7 cellular contexts compared by ENCODE assay signal in the genomic region with DNA sequence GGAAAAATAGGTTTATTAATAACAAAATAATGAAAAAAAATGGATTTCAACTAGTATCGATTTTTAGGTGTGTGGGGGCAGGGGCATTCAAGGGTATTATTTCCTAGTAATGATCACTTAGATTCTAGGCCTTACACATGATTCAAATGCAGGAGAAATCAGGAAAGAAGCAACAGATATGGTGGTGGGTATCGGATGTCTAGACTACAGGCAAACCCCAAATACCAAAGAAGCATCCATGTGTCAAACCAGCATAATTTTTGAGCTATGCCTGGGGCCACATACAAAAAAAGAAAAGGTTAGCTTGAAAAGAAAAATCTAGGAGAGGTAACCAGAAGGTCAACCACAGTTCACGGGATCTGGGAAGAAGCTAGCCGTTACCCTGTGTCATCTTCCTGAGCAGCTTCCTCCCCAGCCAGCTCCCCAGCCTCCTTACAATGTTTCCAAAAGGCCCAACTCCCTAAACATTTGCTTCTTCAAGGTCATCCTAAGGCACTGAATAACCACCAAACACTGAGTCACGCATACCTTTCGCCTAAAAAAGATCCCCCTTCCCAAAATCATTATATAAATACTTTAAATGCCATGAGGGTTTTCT. TPM values are rescaled to one million over a fixed set of nuclear protein-coding genes. Genes with fewer than 3 reads are reported as not detected.
A peak's percentile ranks its signal among the peaks of the same experiment; 100 is the strongest.
DNase-seq lines count a peak whose midpoint lies in the region; ATAC-seq, FAIRE-seq and TF ChIP-seq lines count a peak whose summit lies in the region.

No MANE protein-coding gene starts in this region.

- peak overlapping the region; percentile 67 for H3K56ac ChIP-seq in H1 (replicated peaks; ENCODE audit: insufficient read length, low read depth, low read length)

- H4K91ac ChIP-seq in H1 (replicated peaks; ENCODE audit: insufficient read length, low read length): no peak overlapping the region
- H4K91ac ChIP-seq in trophoblast cell (ENCODE audit: low read depth, low read length): no peak overlapping the region

- H2BK20ac ChIP-seq in H1 (ENCODE audit: low read length): no peak overlapping the region

- H3K4me2 ChIP-seq in OCI-LY7 (ENCODE audit: low read length) (peak overlapping the region; percentile 87), H1 (ENCODE audit: insufficient read depth in 1 of 2, low read depth in 2 of 2, low read length in 2 of 2) (peak overlapping the region; percentile 85 to 91), trophoblast cell (ENCODE audit: low read length) (peak overlapping the region; percentile 85)

- H3K79me1 ChIP-seq in H1 (ENCODE audit: low read depth, low read length) (no peaks in the 10 kb centered on the region), trophoblast cell (ENCODE audit: low read length) (peaks cover 30% of the 10 kb centered on the region)

- H4K8ac ChIP-seq in H1 (ENCODE audit: extremely low read depth, insufficient read depth, low read length) (no peak overlapping the region), trophoblast cell (ENCODE audit: low read depth, low read length) (no peak overlapping the region)

- H3K27ac ChIP-seq in OCI-LY7 (ENCODE audit: low read depth, low read length, poor library complexity, severe bottlenecking) (no peak overlapping the region), H1 (ENCODE audit: low read depth, low read length) (no peak overlapping the region), trophoblast cell (ENCODE audit: low read depth, low read length) (peak overlapping the region; percentile 6)

- no peaks in the 10 kb centered on the region for H3K9me3 ChIP-seq in OCI-LY7 (ENCODE audit: low read length)
- H3K9me3 ChIP-seq in H1 (ENCODE audit: insufficient read depth in 2 of 2, low read depth in 1 of 2, low read length in 1 of 2): no peaks in the 10 kb centered on the region
- no peaks in the 10 kb centered on the region for H3K9me3 ChIP-seq in trophoblast cell (ENCODE audit: insufficient read depth, low read depth, low read length)

- H3K23ac ChIP-seq in H1 (ENCODE audit: insufficient read length) (no peak overlapping the region), trophoblast cell (ENCODE audit: low read length) (no peak overlapping the region)

- no peaks in the 10 kb centered on the region for H3K36me3 ChIP-seq in H7 (replicated peaks; ENCODE audit: control insufficient read depth, insufficient read depth, low read length)
- H3K36me3 ChIP-seq in OCI-LY7 (ENCODE audit: insufficient read depth, low read length): no peaks in the 10 kb centered on the region
- peaks cover 0 to 4% (median 0%) of the 10 kb centered on the region in 4 experiments; a peak in 2 of 8 replicates for H3K36me3 ChIP-seq in H1 (ENCODE audit: control insufficient read depth in 2 of 4, insufficient read depth in 4 of 4, low read length in 3 of 4)
- H3K36me3 ChIP-seq in trophoblast cell (ENCODE audit: control insufficient read depth in 1 of 2, insufficient read depth in 2 of 2, low read length in 2 of 2): no peaks in the 10 kb centered on the region

- no peak overlapping the region for H2BK12ac ChIP-seq in H1 (ENCODE audit: low read depth, low read length)
- no peak overlapping the region for H2BK12ac ChIP-seq in trophoblast cell (ENCODE audit: low read length)

- ATAC-seq in HG03571 (IDR thresholded peaks at IDR 0.05; ENCODE audit: unreplicated experiment) (no peak), HG03439 (IDR thresholded peaks at IDR 0.05; ENCODE audit: unreplicated experiment) (no peak)

- TF ChIP-seq RAD21 in H1 (IDR thresholded peaks at IDR 0.05 in 1 of 2, conservative IDR thresholded peaks at IDR 0.05 in 1 of 2; ENCODE audit: low read depth in 2 of 2, low read length in 2 of 2): no peak

- H3K9ac ChIP-seq in H1 (replicated peaks in 1 of 4; ENCODE audit: extremely low read depth in 1 of 4, low read depth in 3 of 4, low read length in 3 of 4) (peak overlapping the region; percentile 81 to 99 (median 98)), trophoblast cell (ENCODE audit: low read length) (no peak overlapping the region)

- peak; percentile 39 to 40; a peak in 2 of 3 replicates for TF ChIP-seq POLR2A in H1 (IDR thresholded peaks at IDR 0.05; ENCODE audit: control extremely low read depth in 1 of 2, low read depth in 2 of 2, low read length in 2 of 2)

- DNase-seq in H7 (peak; percentile 36), OCI-LY7 (ENCODE audit: low spot score) (no peak), H1 (ENCODE audit: low read depth in 1 of 2, low spot score in 2 of 2) (peak in 1 of 2 experiments; percentile 17), trophoblast cell (peak; percentile 33 to 55), NCI-H1105 (lab: John Stamatoyannopoulos, UW) (no peak)

- H3K4ac ChIP-seq in H1 (replicated peaks; ENCODE audit: insufficient read length, low read depth, low read length): peak overlapping the region; percentile 44
- peak overlapping the region; percentile 94 for H3K4ac ChIP-seq in trophoblast cell (ENCODE audit: low read depth, low read length)

- CTCF ChIA-PET in OCI-LY7 (lab: Charles Lee; ENCODE audit: unreplicated experiment) (interaction anchor here (1.7 kb wide), 1 partner anchor 51 kb away, joined by 4 read pairs; no protein-coding TSS in a partner anchor), H1 (lab: Charles Lee; ENCODE audit: partially characterized antibody) (interaction anchor here (0.6 to 0.8 kb wide), 2 partner anchors 33 to 148 kb away, joined by 3 read pairs; no protein-coding TSS in a partner anchor)

- POLR2A ChIA-PET in OCI-LY7 (lab: Charles Lee) (interaction anchor here (0.5 to 1.3 kb wide), 6 partner anchors 8 to 278 kb away, joined by 3 to 5 read pairs (median 4); a partner anchor contains a TSS), H1 (lab: Charles Lee; ENCODE audit: partially characterized antibody) (interaction anchor here (0.8 to 6.3 kb wide), 20 partner anchors 8 to 560 kb away, joined by 3 to 85 read pairs (median 5); a partner anchor contains a TSS)

- peaks cover 50% of the 10 kb centered on the region for H4K20me1 ChIP-seq in OCI-LY7 (ENCODE audit: insufficient read depth, low read length)
- H4K20me1 ChIP-seq in H1 (replicated peaks in 1 of 2; ENCODE audit: control insufficient read depth in 1 of 2, insufficient read depth in 2 of 2, low read length in 2 of 2): peaks cover 27 to 41% of the 10 kb centered on the region in 2 experiments

- TF ChIP-seq CTCF in OCI-LY7 (conservative IDR thresholded peaks at IDR 0.05; ENCODE audit: low read length) (no peak), H1 (IDR thresholded peaks at IDR 0.05; ENCODE audit: control extremely low read depth in 1 of 3, insufficient read depth in 1 of 3, low read depth in 1 of 3, low read length in 3 of 3) (no peak)

- intact Hi-C loops in OCI-LY7 (cut with micrococcal nuclease; ENCODE audit: unreplicated experiment): loop anchor here (5.0 to 10.0 kb wide), 4 partner anchors 265 to 952 kb away; a partner anchor contains a TSS

- H2BK120ac ChIP-seq in H1 (replicated peaks; ENCODE audit: low read depth, low read length) (no peak overlapping the region), trophoblast cell (ENCODE audit: insufficient read depth, low read length, poor library complexity) (no peak overlapping the region)

- 12% methylated on average over 6 of the region's 6 CpGs; no CpG with 5 or more reads in 1 of the 2 experiments for WGBS in H1 (ENCODE audit: extremely low coverage in 1 of 2, insufficient coverage in 1 of 2, insufficient read length in 1 of 2, insufficient replicate concordance in 2 of 2, low coverage in 1 of 2, low lambda C conversion rate in 2 of 2, missing lambda C conversion rate in 1 of 2), 2 experiments
- WGBS in trophoblast cell (ENCODE audit: extremely low coverage, insufficient coverage, insufficient read length): no CpG with 5 or more reads among the region's 6 CpGs

- H2AK5ac ChIP-seq in H1 (ENCODE audit: low read depth, low read length) (no peak overlapping the region), trophoblast cell (ENCODE audit: low read length) (no peak overlapping the region)

- no peak for TF ChIP-seq EP300 in H1 (IDR thresholded peaks at IDR 0.05; ENCODE audit: borderline replicate concordance in 1 of 2, low read depth in 2 of 2, low read length in 2 of 2)

- H3K4me3 ChIP-seq in H7 (ENCODE audit: insufficient read depth, low read depth, low read length): peak overlapping the region; percentile 98
- peak overlapping the region; percentile 86 for H3K4me3 ChIP-seq in OCI-LY7 (ENCODE audit: low read depth, low read length, poor library complexity, severe bottlenecking)
- H3K4me3 ChIP-seq in H1 (ENCODE audit: extremely low read depth in 1 of 4, insufficient read depth in 2 of 4, low read depth in 3 of 4, low read length in 4 of 4): peak overlapping the region; percentile 95 to 99 (median 99)
- H3K4me3 ChIP-seq in trophoblast cell (ENCODE audit: low read depth, low read length): no peak overlapping the region

- H3K14ac ChIP-seq in H1 (ENCODE audit: insufficient read length) (no peak overlapping the region), trophoblast cell (ENCODE audit: low read length) (peak overlapping the region; percentile 32)

- H4K5ac ChIP-seq in H1 (ENCODE audit: insufficient read length, low read depth, low read length): no peak overlapping the region

- no TSS peak for BruUV-seq in OCI-LY7 (replicated peaks; lab: Mats Ljungman, UMichigan)

- peak overlapping the region; percentile 75; the same call in 1 of the 2 replicates for H2BK5ac ChIP-seq in H1 (ENCODE audit: low read depth, low read length)
- H2BK5ac ChIP-seq in trophoblast cell (ENCODE audit: low read depth, low read length, poor library complexity): peak overlapping the region; percentile 39

- H4K12ac ChIP-seq in trophoblast cell (ENCODE audit: low read depth, low read length): no peak overlapping the region

- H3K4me1 ChIP-seq in OCI-LY7 (ENCODE audit: insufficient read depth, low read length, poor library complexity, severe bottlenecking) (peaks cover 59% of the 10 kb centered on the region), H1 (replicated peaks in 1 of 4; ENCODE audit: control insufficient read depth in 3 of 4, insufficient read depth in 4 of 4, low read length in 3 of 4) (peaks cover 6 to 24% (median 17%) of the 10 kb centered on the region in 4 experiments; a peak in 6 of 7 replicates), trophoblast cell (ENCODE audit: control insufficient read depth in 1 of 2, insufficient read depth in 2 of 2, low read length in 2 of 2) (no peaks in the 10 kb centered on the region)

- no peaks in the 10 kb centered on the region for H3K27me3 ChIP-seq in H7 (ENCODE audit: control insufficient read depth, insufficient read depth, low read length)
- H3K27me3 ChIP-seq in H1 (replicated peaks in 1 of 4; ENCODE audit: control insufficient read depth in 3 of 4, extremely low read depth in 1 of 4, insufficient read depth in 3 of 4, low read length in 3 of 4): no peaks in the 10 kb centered on the region
- no peaks in the 10 kb centered on the region for H3K27me3 ChIP-seq in trophoblast cell (ENCODE audit: insufficient read depth, low read length)

- peaks cover 2% of the 10 kb centered on the region; the same call in 1 of the 2 replicates for H3K23me2 ChIP-seq in H1 (ENCODE audit: low read depth, low read length)

- H3K18ac ChIP-seq in H1 (ENCODE audit: extremely low read depth, low read length): no peak overlapping the region
- no peak overlapping the region for H3K18ac ChIP-seq in trophoblast cell (ENCODE audit: low read length)

- no peak for FAIRE-seq in H1 (lab: Jason Lieb, UNC)

- H2AFZ ChIP-seq in OCI-LY7 (ENCODE audit: low read length): no peak overlapping the region
- H2AFZ ChIP-seq in H1 (ENCODE audit: low read length): no peak overlapping the region
- no peak overlapping the region for H2AFZ ChIP-seq in trophoblast cell (ENCODE audit: insufficient read depth, low read length, poor library complexity)

- H3K79me2 ChIP-seq in OCI-LY7 (ENCODE audit: insufficient read depth, low read depth, low read length): peaks cover 81% of the 10 kb centered on the region
- H3K79me2 ChIP-seq in H1 (ENCODE audit: control insufficient read depth in 1 of 2, insufficient read depth in 2 of 2, low read length in 2 of 2): peaks cover 75 to 91% of the 10 kb centered on the region in 2 experiments
- peaks cover 33% of the 10 kb centered on the region for H3K79me2 ChIP-seq in trophoblast cell (ENCODE audit: control insufficient read depth, insufficient read depth, low read length, poor library complexity)

- no peaks in the 10 kb centered on the region for H3K9me2 ChIP-seq in OCI-LY7 (ENCODE audit: insufficient read depth, low read length)

- no peak overlapping the region for H2BK15ac ChIP-seq in H1 (ENCODE audit: low read length)

RNA-seq across cellular contexts. Expression of a gene that starts 3.2 kb away (rescaled TPM):
- 265 and 349 TPM in 2 replicates for total RNA-seq in H7 (2014; rRNA removed; shearing (Covaris generic))
- 51.0 and 54.0 TPM in 2 replicates for total RNA-seq in OCI-LY7 (2014; rRNA removed; shearing (Covaris generic))
- 86.2 and 94.1 TPM in 2 replicates for total RNA-seq in OCI-LY7 (2022)
- 536 and 576 TPM in 2 replicates for total RNA-seq in H1 (2021; fragmentation: NEBNext Ultra II Directional; extraction: Animal tissue kit (Norgen Biotek cat#: 25700))
- polyA plus RNA-seq in H1 (2011; rRNA removed): 86.5 and 138 TPM in 2 replicates
- polyA plus RNA-seq in H1 (2011; cell fraction: cytosol; rRNA removed): 177 TPM
- 60.0 TPM for polyA plus RNA-seq in H1 (2011; cell fraction: nucleus; rRNA removed)
- 203 to 395 TPM (median 221 TPM) in 4 replicates for polyA plus RNA-seq in H1 (2012, experiment 1 of 2)
- polyA plus RNA-seq in H1 (2012, experiment 2 of 2): 62.3 TPM
- 326 TPM for polyA plus RNA-seq in H1 (2013, experiment 1 of 2)
- polyA plus RNA-seq in H1 (2013, experiment 2 of 2): 349 TPM
- polyA minus RNA-seq in H1 (2011; rRNA and poly(A)+ RNA removed): 140 and 200 TPM in 2 replicates
- 186 TPM for polyA minus RNA-seq in H1 (2011; cell fraction: cytosol; rRNA and poly(A)+ RNA removed)
- 178 TPM for polyA minus RNA-seq in H1 (2011; cell fraction: nucleus; rRNA and poly(A)+ RNA removed)
- polyA plus RNA-seq in trophoblast cell (2013): 103 and 108 TPM in 2 replicates

Comparison
In these comparisons a context has a peak if more than half of its experiments do, and no peak if none do; other contexts are left out.
1. DNase-seq: peak in H7 (single experiment) and trophoblast cell (2 of 2); none in OCI-LY7 (single experiment) and NCI-H1105 (single experiment).
2. Peak in every context shown above with its lines, with median percentiles within 50 percentile points of each other: H3K4me2 ChIP-seq.